In genomic region chr16:49504023-49504364, GRCh38 we compare ENCODE assay signal across 2 cellular contexts.
TF ChIP-seq lines count a peak whose summit lies in the region.

No MANE protein-coding gene starts in this region.

TF ChIP-seq in IMR-90, 13 proteins besides CTCF, POLR2A, EP300 and RAD21:
- TF ChIP-seq RCOR1 (IDR thresholded peaks at IDR 0.05; ENCODE audit: insufficient replicate concordance, low read length): no peak
- no peak for TF ChIP-seq MAZ (IDR thresholded peaks at IDR 0.05; ENCODE audit: borderline replicate concordance, low read depth, low read length)
- no peak for TF ChIP-seq CHD1 (IDR thresholded peaks at IDR 0.05; ENCODE audit: low read depth, low read length)
- TF ChIP-seq RFX5 (IDR thresholded peaks at IDR 0.05; ENCODE audit: low read depth, low read length): no peak
- TF ChIP-seq CEBPB (IDR thresholded peaks at IDR 0.05; ENCODE audit: low read depth, low read length): peak; percentile 22; the same call in 1 of the 2 replicates
- TF ChIP-seq MAFK (IDR thresholded peaks at IDR 0.05; ENCODE audit: low read depth, low read length): no peak
- TF ChIP-seq, protein P1, sequence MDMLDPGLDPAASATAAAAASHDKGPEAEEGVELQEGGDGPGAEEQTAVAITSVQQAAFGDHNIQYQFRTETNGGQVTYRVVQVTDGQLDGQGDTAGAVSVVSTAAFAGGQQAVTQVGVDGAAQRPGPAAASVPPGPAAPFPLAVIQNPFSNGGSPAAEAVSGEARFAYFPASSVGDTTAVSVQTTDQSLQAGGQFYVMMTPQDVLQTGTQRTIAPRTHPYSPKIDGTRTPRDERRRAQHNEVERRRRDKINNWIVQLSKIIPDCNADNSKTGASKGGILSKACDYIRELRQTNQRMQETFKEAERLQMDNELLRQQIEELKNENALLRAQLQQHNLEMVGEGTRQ (IDR thresholded peaks at IDR 0.05; ENCODE audit: low read depth, low read length): no peak

TF ChIP-seq in H1, 55 proteins besides CTCF, POLR2A, EP300 and RAD21:
- peak; percentile 15; the same call in 1 of the 2 replicates for TF ChIP-seq CEBPB (IDR thresholded peaks at IDR 0.05; ENCODE audit: low read depth, low read length)
- no peak for TF ChIP-seq RBBP5 (IDR thresholded peaks at IDR 0.05; ENCODE audit: borderline replicate concordance, low read depth, low read length)
- TF ChIP-seq, protein P1 (IDR thresholded peaks at IDR 0.05; ENCODE audit: low read length): no peak
- no peak for TF ChIP-seq JUND (IDR thresholded peaks at IDR 0.05; ENCODE audit: low read length)
- TF ChIP-seq BCL11A (IDR thresholded peaks at IDR 0.05; ENCODE audit: low read depth in 2 of 2, low read length in 2 of 2): no peak
- no peak for TF ChIP-seq GTF2F1 (IDR thresholded peaks at IDR 0.05; ENCODE audit: borderline replicate concordance, low read depth, low read length)
- no peak for TF ChIP-seq MAX (IDR thresholded peaks at IDR 0.05)
